ENCODE assay signal across 28 cellular contexts in the genomic region with DNA sequence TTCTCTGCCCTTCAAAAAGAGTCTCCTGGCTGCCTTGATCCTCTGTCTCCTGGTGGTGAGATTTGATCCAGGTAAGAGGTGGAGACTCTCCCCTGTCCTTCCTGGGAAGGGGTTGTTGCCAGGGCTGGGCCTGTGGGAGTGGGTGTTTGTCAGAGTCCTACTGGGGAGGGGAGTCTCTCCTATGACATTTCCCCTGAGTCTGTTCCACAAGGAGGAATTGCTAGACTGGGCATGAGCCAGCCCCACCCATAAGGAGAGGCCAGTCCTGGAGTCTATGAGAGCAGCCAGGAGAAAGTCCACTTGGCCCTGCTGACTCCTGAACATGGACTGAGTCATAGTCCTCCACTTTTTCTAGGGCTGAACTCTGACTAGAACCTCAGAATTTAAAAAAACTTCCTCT. TPM values are rescaled to one million over a fixed set of nuclear protein-coding genes. Genes with fewer than 3 reads are reported as not detected.
DNase-seq lines count a peak whose midpoint lies in the region; ATAC-seq, FAIRE-seq and TF ChIP-seq lines count a peak whose summit lies in the region.
"Had no signal": no experiment of that assay in that cellular context is flagged by ENCODE, and none has a peak within 500 bp of the region (broad histone marks: within the 10 kb centered on the region; RNA-seq: fewer than 3 reads in every experiment).

No MANE protein-coding gene starts in this region.

- no peaks in the 10 kb centered on the region for H3K9me3 Mint-ChIP-seq in osteocyte (ENCODE audit: unreplicated experiment)
- H3K9me3 Mint-ChIP-seq in activated T-helper 17 cell treated with anti-CD3 and anti-CD28 coated beads, Interleukin-2, amount 50 U/mL, for 72 hours = no peaks in the 10 kb centered on the region
- H3K9me3 Mint-ChIP-seq: activated CD4-positive, alpha-beta T cell treated with anti-CD3 and anti-CD28 coated beads, Interleukin-2, amount 10 ng/mL, durations not matched to agents 24 days and 14 days; activated naive CD4-positive, alpha-beta T cell treated with anti-CD3 and anti-CD28 coated beads for 36 hours; type B pancreatic cell had no signal

- ATAC-seq in gastroesophageal sphincter = peak; percentile 51
- peak in 3 of 4 donors; percentile 55 to 69 (median 66) for ATAC-seq in pancreas
- ATAC-seq in HG02938 (IDR thresholded peaks at IDR 0.05; ENCODE audit: unreplicated experiment) = no peak
- no peak for ATAC-seq in activated T-helper 17 cell treated with anti-CD3 and anti-CD28 coated beads, Interleukin-2, amount 50 U/mL, for 72 hours (replicated peaks)
- ATAC-seq: foreskin keratinocyte had no signal

- peaks cover 2% of the 10 kb centered on the region for H3K4me1 Mint-ChIP-seq in osteocyte (ENCODE audit: unreplicated experiment)
- peaks cover 38% of the 10 kb centered on the region for H3K4me1 Mint-ChIP-seq in activated T-helper 17 cell treated with anti-CD3 and anti-CD28 coated beads, Interleukin-2, amount 50 U/mL, for 72 hours

- no peak overlapping the region for H2AFZ ChIP-seq in GM23248

- H3F3A ChIP-seq in GM23248 (ENCODE audit: insufficient read depth) = no peaks in the 10 kb centered on the region

- H3K9me3 ChIP-seq in GM23248 (ENCODE audit: low read depth) = no peaks in the 10 kb centered on the region
- H3K9me3 ChIP-seq in gastroesophageal sphincter = no peaks in the 10 kb centered on the region
- no peaks in the 10 kb centered on the region for H3K9me3 ChIP-seq in pancreas
- H3K9me3 ChIP-seq: ascending aorta, BE2C, Caco-2, sigmoid colon had no signal

- in situ Hi-C loops in GM23248 (cut with MboI) = no loop called here

- no peak overlapping the region for H3K9ac ChIP-seq in GM23248

- TF ChIP-seq POLR2A in gastroesophageal sphincter (IDR thresholded peaks at IDR 0.05) = no peak

- H3K36me3 Mint-ChIP-seq in osteocyte (ENCODE audit: unreplicated experiment) = peaks cover 30% of the 10 kb centered on the region
- peaks cover 100% of the 10 kb centered on the region for H3K36me3 Mint-ChIP-seq in activated T-helper 17 cell treated with anti-CD3 and anti-CD28 coated beads, Interleukin-2, amount 50 U/mL, for 72 hours (ENCODE audit: low read depth)

- H3K27me3 ChIP-seq in GM23248 (replicated peaks; ENCODE audit: insufficient read depth) = no peaks in the 10 kb centered on the region
- H3K27me3 ChIP-seq in gastroesophageal sphincter = no peaks in the 10 kb centered on the region
- no peaks in the 10 kb centered on the region for H3K27me3 ChIP-seq in pancreas
- H3K27me3 ChIP-seq: ascending aorta, BE2C, foreskin keratinocyte, sigmoid colon had no signal

- H3K4me3 Mint-ChIP-seq in osteocyte (ENCODE audit: unreplicated experiment) = no peak overlapping the region
- H3K4me3 Mint-ChIP-seq in activated T-helper 17 cell treated with anti-CD3 and anti-CD28 coated beads, Interleukin-2, amount 50 U/mL, for 72 hours = no peak overlapping the region
- H3K4me3 Mint-ChIP-seq: activated CD4-positive, alpha-beta T cell treated with anti-CD3 and anti-CD28 coated beads, Interleukin-2, amount 10 ng/mL, durations not matched to agents 24 days and 14 days; activated naive CD4-positive, alpha-beta T cell treated with anti-CD3 and anti-CD28 coated beads for 36 hours; type B pancreatic cell had no signal

- POLR2A ChIA-PET in RWPE1 (lab: Yijun Ruan, JAX; ENCODE audit: low non-redundant PET) = no interaction called here

- no peaks in the 10 kb centered on the region for H3K27me3 Mint-ChIP-seq in osteocyte (ENCODE audit: unreplicated experiment)
- no peaks in the 10 kb centered on the region for H3K27me3 Mint-ChIP-seq in activated T-helper 17 cell treated with anti-CD3 and anti-CD28 coated beads, Interleukin-2, amount 50 U/mL, for 72 hours
- H3K27me3 Mint-ChIP-seq: activated CD4-positive, alpha-beta T cell treated with anti-CD3 and anti-CD28 coated beads, Interleukin-2, amount 10 ng/mL, durations not matched to agents 24 days and 14 days; type B pancreatic cell had no signal

- H3K36me3 ChIP-seq in GM23248 (ENCODE audit: low read depth) (peaks cover 25% of the 10 kb centered on the region; the same call in 1 of the 2 replicates), gastroesophageal sphincter (peaks cover 3 to 100% of the 10 kb centered on the region in 2 donors), pancreas (peaks cover 0 to 52% (median 21%) of the 10 kb centered on the region in 3 donors)

- H4K20me1 ChIP-seq in GM23248 (ENCODE audit: insufficient read depth) = no peaks in the 10 kb centered on the region

- no peak overlapping the region for H3K27ac Mint-ChIP-seq in osteocyte (ENCODE audit: unreplicated experiment)
- no peak overlapping the region for H3K27ac Mint-ChIP-seq in activated T-helper 17 cell treated with anti-CD3 and anti-CD28 coated beads, Interleukin-2, amount 50 U/mL, for 72 hours
- H3K27ac Mint-ChIP-seq: activated naive CD4-positive, alpha-beta T cell treated with anti-CD3 and anti-CD28 coated beads for 36 hours; type B pancreatic cell had no signal

- H3K9me2 ChIP-seq in GM23248 (ENCODE audit: insufficient read depth) = no peaks in the 10 kb centered on the region

- TF ChIP-seq EP300 in gastroesophageal sphincter (IDR thresholded peaks at IDR 0.05) = no peak

- no peak overlapping the region for H3K4me2 ChIP-seq in GM23248 (ENCODE audit: unreplicated experiment)

- TF ChIP-seq CTCF in RWPE1 (conservative IDR thresholded peaks at IDR 0.05; ENCODE audit: low read depth) (no peak), gastroesophageal sphincter (IDR thresholded peaks at IDR 0.05) (no peak), pancreas (IDR thresholded peaks at IDR 0.05) (no peak), osteocyte (IDR thresholded peaks at IDR 0.05) (no peak)

- peaks cover 33% of the 10 kb centered on the region for H3K79me2 ChIP-seq in GM23248 (ENCODE audit: insufficient read depth)

- DNase-seq in GM23248 (peak; percentile 70), RWPE1 (ENCODE audit: low spot score) (no peak), pancreas (no peak), osteocyte (ENCODE audit: extremely low spot score, unreplicated experiment) (no peak)
- no peak for DNase-seq in activated CD4-positive, alpha-beta T cell treated with anti-CD3 and anti-CD28 coated beads, Interleukin-2, amount 50 U/mL, for 4 hours
- DNase-seq: activated CD4-positive, alpha-beta T cell treated with anti-CD3 and anti-CD28 coated beads, Interleukin-2, amount 10 ng/mL, durations not matched to agents 24 days and 14 days; activated naive CD4-positive, alpha-beta T cell treated with anti-CD3 and anti-CD28 coated beads for 36 hours; BE2C; cerebellar nuclear complex; foreskin keratinocyte; GOT3; Kasumi-1; kidney glomerular epithelial cell; NCI-H1092 treated with DMSO at 0.1 percent for 48 hours; NCI-H2081; NCI-H524; occipital lobe; Right ventricle myocardium superior; sigmoid colon; stimulated activated CD4-positive, alpha-beta T cell treated with anti-CD3 and anti-CD28 coated beads, Interleukin-1b, Interleukin-23, amount 100 ng/mL, for 48 hours; stimulated activated naive CD4-positive, alpha-beta T cell treated with Interleukin-2 at 50 U/mL for 16 hours; SW 1271 had no signal

- intact Hi-C loops in pancreas (cut with DNase I) = no loop called here

- H3K4me3 ChIP-seq in GM23248 (no peak overlapping the region), gastroesophageal sphincter (no peak overlapping the region), pancreas (no peak overlapping the region)
- H3K4me3 ChIP-seq: ascending aorta, sigmoid colon had no signal

- H3K4me1 ChIP-seq in GM23248 (ENCODE audit: insufficient read depth) (no peaks in the 10 kb centered on the region), gastroesophageal sphincter (peaks cover 0 to 7% (median 0%) of the 10 kb centered on the region in 3 donors), pancreas (peaks cover 0 to 2% (median 0%) of the 10 kb centered on the region in 3 donors)
- H3K4me1 ChIP-seq: ascending aorta, BE2C, Caco-2, foreskin keratinocyte, sigmoid colon had no signal

- FAIRE-seq in pancreas (lab: Jason Lieb, UNC) = no peak

- CTCF ChIA-PET in RWPE1 (lab: Yijun Ruan, JAX) = no interaction called here

- H3K27ac ChIP-seq in GM23248 = 0 out of 2 replicates have a peak overlapping the region, but pooled peaks have one; percentile 38
- H3K27ac ChIP-seq in RWPE1 = peak overlapping the region; percentile 51
- H3K27ac ChIP-seq in gastroesophageal sphincter = no peak overlapping the region
- H3K27ac ChIP-seq in pancreas = no peak overlapping the region
- H3K27ac ChIP-seq: ascending aorta, foreskin keratinocyte, sigmoid colon had no signal

RNA-seq across cellular contexts. Expression of a gene that starts 7.4 kb away (rescaled TPM):
- total RNA-seq in GM23248 (2014; rRNA removed; shearing (Covaris generic)) = 32.2 and 34.1 TPM in 2 replicates
- polyA plus RNA-seq in GM23248 (2016; fragmentation: Nextera tagmentation; extraction: Ambion mirVana) (4.0 and 4.7 TPM in 2 replicates), pancreas (10 to 100 TPM in 1 of 2 donors, 1 to 10 TPM in 1; 9.3 to 13.3 TPM)
- total RNA-seq in gastroesophageal sphincter (10 to 100 TPM; 19.5 to 34.9 (median 27.4) TPM), pancreas (10 to 100 TPM; 11.0 to 26.5 (median 14.8) TPM), osteocyte (43.3 and 43.5 TPM in 2 replicates)
- total RNA-seq in activated T-helper 17 cell treated with anti-CD3 and anti-CD28 coated beads, Interleukin-2, amount 50 U/mL, for 72 hours = 10 to 100 TPM; 53.4 to 70.5 TPM

RNA-seq across cellular contexts. Expression of a gene that starts 25.4 kb away (rescaled TPM):
- 0.32 TPM in 1 of 2 replicates, not detected in the other for total RNA-seq in GM23248 (2014; rRNA removed; shearing (Covaris generic))
- 0.13 TPM in 1 of 2 replicates, not detected in the other for polyA plus RNA-seq in GM23248 (2016; fragmentation: Nextera tagmentation; extraction: Ambion mirVana)
- 10 to 100 TPM in 2 of 4 donors, 1 to 10 TPM in 2; 1.3 to 12.9 (median 7.6) TPM for total RNA-seq in gastroesophageal sphincter
- total RNA-seq in pancreas = 1 to 10 TPM; 1.5 to 2.8 (median 1.8) TPM
- 1 to 10 TPM; 3.5 to 5.4 TPM for polyA plus RNA-seq in pancreas
- total RNA-seq in osteocyte = 1.8 TPM in 2 replicates
- 1 to 10 TPM; 4.7 to 6.6 TPM for total RNA-seq in activated T-helper 17 cell treated with anti-CD3 and anti-CD28 coated beads, Interleukin-2, amount 50 U/mL, for 72 hours
- total RNA-seq: ascending aorta had no signal

Comparison
In these comparisons a context has a peak if more than half of its experiments do, and no peak if none do; other contexts are left out.
1. H3K27ac ChIP-seq: peak in GM23248 (single experiment) and RWPE1 (single experiment); none in gastroesophageal sphincter (0 of 4) and pancreas (0 of 4).
2. ATAC-seq: peak in gastroesophageal sphincter (single experiment) and pancreas (3 of 4); none in HG02938 (single experiment) and activated T-helper 17 cell treated with anti-CD3 and anti-CD28 coated beads, Interleukin-2, amount 50 U/mL, for 72 hours (single experiment).